In genomic region chr2:191500566-191501389, GRCh38 we compare ENCODE assay signal across 1 cellular context.
TF ChIP-seq lines count a peak whose summit lies in the region.

No MANE protein-coding gene starts in this region.

TF ChIP-seq in GM23338, 12 proteins besides CTCF, POLR2A, EP300 and RAD21 (continued from another document):
- TF ChIP-seq REST (IDR thresholded peaks at IDR 0.05; ENCODE audit: unreplicated experiment) (no peak), ZNF462 (CRISPR knock-in tag; IDR thresholded peaks at IDR 0.05) (no peak), JUNB (IDR thresholded peaks at IDR 0.05; ENCODE audit: unreplicated experiment) (no peak), ZNF331 (CRISPR knock-in tag; IDR thresholded peaks at IDR 0.05; ENCODE audit: low read depth) (no peak), CREB1 (CRISPR knock-in tag; IDR thresholded peaks at IDR 0.05; ENCODE audit: low read depth) (no peak), ETS1 (IDR thresholded peaks at IDR 0.05) (no peak)
